In the genomic region with DNA sequence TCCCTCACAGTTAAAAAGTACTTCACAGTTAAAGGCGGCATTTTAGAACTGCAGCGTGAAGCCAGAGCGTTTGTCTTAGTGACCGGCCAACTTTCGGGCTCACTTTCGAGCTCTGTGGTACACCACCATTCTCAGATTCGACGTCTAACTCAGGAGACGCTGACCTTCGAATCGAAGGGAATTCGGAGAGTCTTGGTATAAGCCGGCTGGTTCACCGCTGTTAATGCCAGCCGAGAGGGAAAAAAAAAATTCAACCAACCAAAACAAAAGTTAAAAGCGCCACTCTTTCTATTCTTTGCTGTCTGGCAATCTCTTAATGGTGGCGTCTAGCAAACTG, we compare ENCODE assay signal across 8 cellular contexts. TPM values are rescaled to one million over a fixed set of nuclear protein-coding genes. Genes with fewer than 3 reads are reported as not detected.
DNase-seq lines count a peak whose midpoint lies in the region; TF ChIP-seq lines count a peak whose summit lies in the region.

No MANE protein-coding gene starts in this region.

- no peaks in the 10 kb centered on the region for H3K9me3 ChIP-seq in OCI-LY7 (ENCODE audit: low read length)
- H3K9me3 ChIP-seq in esophagus muscularis mucosa: no peaks in the 10 kb centered on the region

- no peaks in the 10 kb centered on the region for H4K20me1 ChIP-seq in OCI-LY7 (ENCODE audit: insufficient read depth, low read length)

- H3K27ac ChIP-seq in OCI-LY7 (ENCODE audit: low read depth, low read length, poor library complexity, severe bottlenecking) (no peak overlapping the region), esophagus muscularis mucosa (replicated peaks in 1 of 4) (peak overlapping the region; percentile 87 to 96 (median 92))

- no peaks in the 10 kb centered on the region for H3K79me2 ChIP-seq in OCI-LY7 (ENCODE audit: insufficient read depth, low read depth, low read length)

- H3K36me3 Mint-ChIP-seq in osteocyte (ENCODE audit: unreplicated experiment): peaks cover 4% of the 10 kb centered on the region

- peak overlapping the region; percentile 64 for H3K4me3 ChIP-seq in HFF-Myc (replicated peaks; ENCODE audit: low read depth, low read length)
- H3K4me3 ChIP-seq in OCI-LY7 (ENCODE audit: low read depth, low read length, poor library complexity, severe bottlenecking): peak overlapping the region; percentile 76
- H3K4me3 ChIP-seq in esophagus muscularis mucosa: peak overlapping the region; percentile 86 to 97 (median 96)

- intact Hi-C loops in OCI-LY7 (cut with micrococcal nuclease; ENCODE audit: unreplicated experiment): loop anchor here (1.0 to 10.0 kb wide), 2 partner anchors 69 to 140 kb away; no protein-coding TSS in a partner anchor
- intact Hi-C loops in esophagus muscularis mucosa (cut with DNase I): loop anchor here (2.0 to 5.0 kb wide), 2 partner anchors 70 to 192 kb away; a partner anchor contains a TSS

- WGBS in esophagus muscularis mucosa: under 1% methylated on average over 17 of the region's 17 CpGs

- H3K4me3 Mint-ChIP-seq in osteocyte (ENCODE audit: unreplicated experiment): peak overlapping the region; percentile 82

- H3K4me1 Mint-ChIP-seq in osteocyte (ENCODE audit: unreplicated experiment): peaks cover 28% of the 10 kb centered on the region

- H3K4me1 ChIP-seq in OCI-LY7 (ENCODE audit: insufficient read depth, low read length, poor library complexity, severe bottlenecking) (peaks cover 25% of the 10 kb centered on the region), esophagus muscularis mucosa (peaks cover 10 to 28% (median 23%) of the 10 kb centered on the region in 4 donors)

- TF ChIP-seq EP300 in esophagus muscularis mucosa (IDR thresholded peaks at IDR 0.05): no peak

- no TSS peak for BruUV-seq in OCI-LY7 (replicated peaks; lab: Mats Ljungman, UMichigan)

- peaks cover 6% of the 10 kb centered on the region for H3K9me3 Mint-ChIP-seq in osteocyte (ENCODE audit: unreplicated experiment)

- peak; percentile 32 for DNase-seq in NCI-H345 (lab: John Stamatoyannopoulos, UW)
- no peak for DNase-seq in NCI-H345 treated with DMSO at 0.1 percent for 48 hours (lab: John Stamatoyannopoulos, UW; ENCODE audit: unreplicated experiment)
- DNase-seq in HFF-Myc (ENCODE audit: extremely low read depth, low read depth): no peak
- peak; percentile 6 for DNase-seq in OCI-LY7 (ENCODE audit: low spot score)
- no peak for DNase-seq in esophagus muscularis mucosa (ENCODE audit: extremely low spot score)
- no peak for DNase-seq in osteocyte (ENCODE audit: extremely low spot score, unreplicated experiment)
- no peak for DNase-seq in NK-92 treated with Interleukin-12 subunit alpha and Interleukin-12 subunit beta, amount 100 ng/mL, for 24 hours (lab: John Stamatoyannopoulos, UW)
- no peak for DNase-seq in mucosa of gallbladder (ENCODE audit: low spot score)

- no peaks in the 10 kb centered on the region for H3K27me3 ChIP-seq in esophagus muscularis mucosa

- TF ChIP-seq POLR2A in esophagus muscularis mucosa (IDR thresholded peaks at IDR 0.05; ENCODE audit: low read depth): no peak

- H3K27me3 Mint-ChIP-seq in osteocyte (ENCODE audit: unreplicated experiment): no peaks in the 10 kb centered on the region

- no peaks in the 10 kb centered on the region for H3K9me2 ChIP-seq in OCI-LY7 (ENCODE audit: insufficient read depth, low read length)

- H3K36me3 ChIP-seq in OCI-LY7 (ENCODE audit: insufficient read depth, low read length) (no peaks in the 10 kb centered on the region), esophagus muscularis mucosa (no peaks in the 10 kb centered on the region)

- peak overlapping the region; percentile 85 for H3K27ac Mint-ChIP-seq in osteocyte (ENCODE audit: unreplicated experiment)

- POLR2A ChIA-PET in OCI-LY7 (lab: Charles Lee): interaction anchor here (0.5 to 2.0 kb wide), 7 partner anchors 14 to 235 kb away, joined by 3 to 7 read pairs (median 4); no protein-coding TSS in a partner anchor

- CTCF ChIA-PET in OCI-LY7 (lab: Charles Lee; ENCODE audit: unreplicated experiment): interaction anchor here (0.5 kb wide), 1 partner anchor 58 kb away, joined by 3 read pairs; no protein-coding TSS in a partner anchor

- peak overlapping the region; percentile 100 for H2AFZ ChIP-seq in OCI-LY7 (ENCODE audit: low read length)

- TF ChIP-seq CTCF in HFF-Myc (IDR thresholded peaks at IDR 0.05; ENCODE audit: low read depth, low read length, missing control alignments): no peak
- no peak for TF ChIP-seq CTCF in OCI-LY7 (conservative IDR thresholded peaks at IDR 0.05; ENCODE audit: low read length)
- TF ChIP-seq CTCF in esophagus muscularis mucosa (IDR thresholded peaks at IDR 0.05): no peak
- TF ChIP-seq CTCF in osteocyte (IDR thresholded peaks at IDR 0.05): no peak

- H3K4me2 ChIP-seq in OCI-LY7 (ENCODE audit: low read length): peak overlapping the region; percentile 90

RNA-seq across cellular contexts. Expression of a gene that starts 0.5 kb away (rescaled TPM):
- 5.7 and 6.9 TPM in 2 replicates for total RNA-seq in OCI-LY7 (2014; rRNA removed; shearing (Covaris generic))
- total RNA-seq in OCI-LY7 (2022) (14.5 and 19.6 TPM in 2 replicates), esophagus muscularis mucosa (10 to 100 TPM; 12.5 to 16.4 (median 13.9) TPM), osteocyte (7.0 and 10.2 TPM in 2 replicates), mucosa of gallbladder (18.2 TPM)

Comparison
In these comparisons a context has a peak if more than half of its experiments do, and no peak if none do; other contexts are left out.
1. DNase-seq: peak in NCI-H345 (single experiment) and OCI-LY7 (single experiment); none in NCI-H345 treated with DMSO at 0.1 percent for 48 hours (single experiment), HFF-Myc (single experiment), esophagus muscularis mucosa (single experiment), osteocyte (single experiment), NK-92 treated with Interleukin-12 subunit alpha and Interleukin-12 subunit beta, amount 100 ng/mL, for 24 hours (single experiment) and mucosa of gallbladder (single experiment).
2. Peak in every context shown above with its lines, with median percentiles within 50 percentile points of each other: H3K4me3 ChIP-seq.